In genomic region chr2:3376821-3377220, GRCh38 we compare ENCODE assay signal across 8 cellular contexts. TPM values are rescaled to one million over a fixed set of nuclear protein-coding genes. Genes with fewer than 3 reads are reported as not detected.
A peak's percentile ranks its signal among the peaks of the same experiment; 100 is the strongest.
DNase-seq lines count a peak whose midpoint lies in the region; ATAC-seq and TF ChIP-seq lines count a peak whose summit lies in the region.

No MANE protein-coding gene starts in this region.

- H2AFZ ChIP-seq in neuron (ENCODE audit: low read depth, low read length), result no peak overlapping the region

- no peak for ATAC-seq in CD4-positive, alpha-beta T cell (ENCODE audit: poor library complexity)
- no peak for ATAC-seq in GM18858 (IDR thresholded peaks at IDR 0.05; ENCODE audit: unreplicated experiment)

- TF ChIP-seq CTCF in CD4-positive, alpha-beta T cell (IDR thresholded peaks at IDR 0.05), result no peak

- intact Hi-C loops in CD4-positive, alpha-beta T cell (cut with DNase I, micrococcal nuclease), result loop anchor here in 1 of 2 experiments (2.0 to 5.0 kb wide), 3 partner anchors 180 to 760 kb away; partner anchors contain the start of gene RNASEH1

- H3K4me3 ChIP-seq in NT2/D1 (ENCODE audit: insufficient read length, low read depth) (peak overlapping the region; percentile 97), endocrine pancreas (ENCODE audit: control insufficient read depth, insufficient read depth, low read length) (peak overlapping the region; percentile 72), neuron (ENCODE audit: low read length) (peak overlapping the region; percentile 73)

- POLR2A ChIA-PET in CD4-positive, alpha-beta T cell (lab: Charles Lee), result interaction anchor here (0.7 to 4.2 kb wide), 4 partner anchors 46 to 199 kb away, joined by 3 to 30 read pairs (median 4); partner anchors contain the start of gene RNASEH1

- peaks cover 17% of the 10 kb centered on the region for H3K36me3 ChIP-seq in NT2/D1 (ENCODE audit: insufficient read depth, insufficient read length, low read length)
- no peaks in the 10 kb centered on the region for H3K36me3 ChIP-seq in endocrine pancreas (ENCODE audit: control insufficient read depth, insufficient read depth, low read length)
- peaks cover 6% of the 10 kb centered on the region for H3K36me3 ChIP-seq in neuron (ENCODE audit: insufficient read depth, low read length)

- H3K4me3 Mint-ChIP-seq in CD4-positive, alpha-beta T cell, result peak overlapping the region; percentile 97

- H3K9me3 ChIP-seq in CD4-positive, alpha-beta T cell (ENCODE audit: control insufficient read depth, low read length), result no peaks in the 10 kb centered on the region
- H3K9me3 ChIP-seq in NT2/D1 (ENCODE audit: insufficient read depth, low read length), result no peaks in the 10 kb centered on the region
- no peaks in the 10 kb centered on the region for H3K9me3 ChIP-seq in endocrine pancreas (ENCODE audit: control insufficient read depth, low read length)
- H3K9me3 ChIP-seq in neuron (ENCODE audit: low read length), result no peaks in the 10 kb centered on the region

- H3K4me1 Mint-ChIP-seq in CD4-positive, alpha-beta T cell (ENCODE audit: low read depth), result peaks cover 56% of the 10 kb centered on the region

- CTCF ChIA-PET in CD4-positive, alpha-beta T cell (lab: Charles Lee), result no interaction called here

- peaks cover 39% of the 10 kb centered on the region for H3K36me3 Mint-ChIP-seq in CD4-positive, alpha-beta T cell (ENCODE audit: low read depth)

- no peaks in the 10 kb centered on the region for H3K9me3 Mint-ChIP-seq in CD4-positive, alpha-beta T cell

- H3K27me3 Mint-ChIP-seq in CD4-positive, alpha-beta T cell, result no peaks in the 10 kb centered on the region

- H3K9ac ChIP-seq in NT2/D1 (ENCODE audit: insufficient read length, low read depth), result peak overlapping the region; percentile 32
- H3K9ac ChIP-seq in endocrine pancreas (ENCODE audit: control insufficient read depth, insufficient read depth, low read length), result no peak overlapping the region

- no peaks in the 10 kb centered on the region for H3K27me3 ChIP-seq in CD4-positive, alpha-beta T cell (ENCODE audit: control insufficient read depth, insufficient read depth, low read length)
- H3K27me3 ChIP-seq in NT2/D1 (ENCODE audit: insufficient read depth, insufficient read length) (no peaks in the 10 kb centered on the region), endocrine pancreas (ENCODE audit: control insufficient read depth, insufficient read depth, low read length) (no peaks in the 10 kb centered on the region), neuron (ENCODE audit: insufficient read depth, low read length) (no peaks in the 10 kb centered on the region)

- H3K4me1 ChIP-seq in NT2/D1 (ENCODE audit: insufficient read depth, insufficient read length) (peaks cover 5% of the 10 kb centered on the region), endocrine pancreas (ENCODE audit: control insufficient read depth, insufficient read depth, low read length) (peaks cover 13% of the 10 kb centered on the region), neuron (ENCODE audit: insufficient read depth, low read length) (peaks cover 25% of the 10 kb centered on the region)

- no peak for DNase-seq in CD4-positive, alpha-beta T cell
- DNase-seq in NT2/D1 (ENCODE audit: low read depth, low spot score), result no peak
- no peak for DNase-seq in activated gamma-delta T cell (lab: John Stamatoyannopoulos, UW)
- no peak for DNase-seq in NCI-H1694 treated with DMSO at 0.1 percent for 48 hours (lab: John Stamatoyannopoulos, UW)
- DNase-seq in GF-D8 (lab: John Stamatoyannopoulos, UW), result no peak

- H3K27ac ChIP-seq in CD4-positive, alpha-beta T cell (ENCODE audit: low read depth, low read length), result no peak overlapping the region

- H3K27ac Mint-ChIP-seq in CD4-positive, alpha-beta T cell, result peak overlapping the region; percentile 98

RNA-seq across cellular contexts. Expression of gene EIPR1, which starts 0.8 kb away (rescaled TPM):
- total RNA-seq in CD4-positive, alpha-beta T cell, result 10 to 100 TPM; 11.0 to 12.4 TPM

RNA-seq across cellular contexts. Expression of gene TRAPPC12, which starts 2.7 kb away (rescaled TPM):
- 10 to 100 TPM; 49.8 to 64.0 TPM for total RNA-seq in CD4-positive, alpha-beta T cell
